32 cellular contexts compared by ENCODE assay signal in the genomic region with DNA sequence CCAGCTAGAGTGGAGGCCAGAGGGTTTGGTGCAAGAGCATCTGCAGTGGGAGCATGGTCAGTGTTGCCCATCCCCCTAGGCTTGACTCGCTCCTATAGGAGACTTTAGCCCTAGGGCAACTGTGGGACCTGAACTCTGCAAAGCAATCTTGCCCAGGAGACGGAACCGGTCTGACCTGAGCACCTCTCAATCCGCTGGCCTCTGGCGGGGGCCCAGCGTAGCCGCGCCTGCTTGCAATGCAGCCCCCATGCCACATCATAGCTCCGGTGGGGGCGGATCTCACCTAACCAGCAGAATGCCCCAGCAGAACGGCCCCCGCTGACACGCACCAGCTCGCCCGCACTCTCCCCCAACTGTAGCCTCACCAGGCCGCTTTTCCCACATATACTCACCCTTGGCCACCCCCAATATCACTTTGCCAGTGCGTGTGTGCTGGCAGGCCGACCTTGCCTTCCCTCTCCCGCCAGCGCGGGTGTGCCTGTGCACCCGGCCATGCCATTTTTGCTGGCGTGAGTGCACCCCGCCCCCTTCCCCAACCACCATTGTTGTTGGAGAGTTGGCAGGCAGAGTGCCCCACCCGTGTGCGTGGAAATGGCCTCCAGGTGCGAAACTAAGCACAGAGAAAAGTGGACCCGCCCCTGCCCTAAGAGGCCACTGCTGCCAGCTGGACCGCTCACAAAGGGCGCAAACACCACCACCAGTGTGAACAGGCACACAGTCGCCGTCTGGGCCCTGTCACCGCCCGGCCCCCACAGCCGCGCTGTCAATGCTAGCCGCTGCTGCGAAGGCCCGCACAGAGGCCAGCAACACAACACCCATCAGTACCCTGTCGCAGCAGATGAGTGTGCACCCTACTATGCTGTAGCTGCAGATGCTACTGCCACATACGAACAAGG. TPM values are rescaled to one million over a fixed set of nuclear protein-coding genes. Genes with fewer than 3 reads are reported as not detected.
DNase-seq lines count a peak whose midpoint lies in the region; ATAC-seq and TF ChIP-seq lines count a peak whose summit lies in the region.
"Had no signal": no experiment of that assay in that cellular context is flagged by ENCODE, and none has a peak within 500 bp of the region (broad histone marks: within the 10 kb centered on the region; RNA-seq: fewer than 3 reads in every experiment).

No MANE protein-coding gene starts in this region.

- peak overlapping the region; percentile 81 for H3K27ac Mint-ChIP-seq in activated naive CD4-positive, alpha-beta T cell treated with anti-CD3 and anti-CD28 coated beads, Interleukin-2, amount 50 U/mL, for 24 hours
- no peak overlapping the region for H3K27ac Mint-ChIP-seq in activated naive CD4-positive, alpha-beta T cell treated with anti-CD3 and anti-CD28 coated beads, Interleukin-2, amount 10 ng/mL, durations not matched to agents 7 days and 5 days
- no peak overlapping the region for H3K27ac Mint-ChIP-seq in naive thymus-derived CD4-positive, alpha-beta T cell
- H3K27ac Mint-ChIP-seq: activated CD8-positive, alpha-beta memory T cell treated with anti-CD3 and anti-CD28 coated beads, Interleukin-2, amount 10 ng/mL, durations not matched to agents 7 days and 5 days; immature natural killer cell had no signal

- TF ChIP-seq CTCF in esophagus squamous epithelium (IDR thresholded peaks at IDR 0.05), result no peak
- no peak for TF ChIP-seq CTCF in lower lobe of right lung (IDR thresholded peaks at IDR 0.05)
- no peak for TF ChIP-seq CTCF in thoracic aorta (IDR thresholded peaks at IDR 0.05)

- no peaks in the 10 kb centered on the region for H3K27me3 ChIP-seq in esophagus squamous epithelium
- no peaks in the 10 kb centered on the region for H3K27me3 ChIP-seq in lower lobe of right lung (ENCODE audit: low read depth)
- no peaks in the 10 kb centered on the region for H3K27me3 ChIP-seq in thoracic aorta (replicated peaks; ENCODE audit: insufficient read depth)
- H3K27me3 ChIP-seq in naive thymus-derived CD4-positive, alpha-beta T cell (ENCODE audit: control insufficient read depth in 2 of 2, insufficient read depth in 2 of 2, low read length in 2 of 2), result no peaks in the 10 kb centered on the region
- H3K27me3 ChIP-seq: body of pancreas, uterus had no signal

- no peak overlapping the region for H3K27ac ChIP-seq in esophagus squamous epithelium
- H3K27ac ChIP-seq in lower lobe of right lung, result no peak overlapping the region
- no peak overlapping the region for H3K27ac ChIP-seq in thoracic aorta
- no peak overlapping the region for H3K27ac ChIP-seq in naive thymus-derived CD4-positive, alpha-beta T cell (ENCODE audit: low read depth, low read length)
- H3K27ac ChIP-seq: body of pancreas, gastrocnemius medialis, RWPE1, uterus had no signal

- H3K4me1 ChIP-seq in esophagus squamous epithelium (peaks cover 0 to 13% (median 0%) of the 10 kb centered on the region in 3 donors), lower lobe of right lung (no peaks in the 10 kb centered on the region), thoracic aorta (ENCODE audit: control insufficient read depth in 1 of 2, low read depth in 2 of 2) (no peaks in the 10 kb centered on the region)
- no peaks in the 10 kb centered on the region for H3K4me1 ChIP-seq in naive thymus-derived CD4-positive, alpha-beta T cell (ENCODE audit: control insufficient read depth in 2 of 2, insufficient read depth in 2 of 2, low read length in 2 of 2)
- H3K4me1 ChIP-seq: body of pancreas, gastrocnemius medialis, uterus had no signal

- peak; percentile 62 to 68 for ATAC-seq in lower lobe of right lung
- ATAC-seq in thoracic aorta (ENCODE audit: insufficient number of reproducible peaks, low FRiP score, low read depth), result no peak
- ATAC-seq in GM18517 (IDR thresholded peaks at IDR 0.05; ENCODE audit: unreplicated experiment), result no peak
- ATAC-seq in naive thymus-derived CD4-positive, alpha-beta T cell, result no peak
- no peak for ATAC-seq in HG03469 (IDR thresholded peaks at IDR 0.05; ENCODE audit: unreplicated experiment)
- ATAC-seq: activated CD4-positive, CD25-positive, alpha-beta regulatory T cell treated with anti-CD3 and anti-CD28 coated beads, Interleukin-2, amount 50 U/mL, for 24 hours; activated CD8-positive, alpha-beta memory T cell treated with anti-CD3 and anti-CD28 coated beads, Interleukin-2, amount 10 ng/mL, durations not matched to agents 7 days and 5 days; activated T-cell treated with anti-CD3 and anti-CD28 coated beads, Interleukin-2, amount 50 U/mL, for 4 hours; body of pancreas; gastrocnemius medialis; naive thymus-derived CD8-positive, alpha-beta T cell had no signal

- no peaks in the 10 kb centered on the region for H3K9me3 Mint-ChIP-seq in activated naive CD4-positive, alpha-beta T cell treated with anti-CD3 and anti-CD28 coated beads, Interleukin-2, amount 50 U/mL, for 24 hours
- no peaks in the 10 kb centered on the region for H3K9me3 Mint-ChIP-seq in activated naive CD4-positive, alpha-beta T cell treated with anti-CD3 and anti-CD28 coated beads, Interleukin-2, amount 10 ng/mL, durations not matched to agents 7 days and 5 days
- H3K9me3 Mint-ChIP-seq in naive thymus-derived CD4-positive, alpha-beta T cell, result peaks cover 0 to 3% (median 0%) of the 10 kb centered on the region in 11 donors
- H3K9me3 Mint-ChIP-seq: activated T-cell treated with anti-CD3 and anti-CD28 coated beads, Interleukin-2, amount 50 U/mL, for 4 hours; immature natural killer cell; naive thymus-derived CD8-positive, alpha-beta T cell had no signal

- H3K9me3 ChIP-seq in esophagus squamous epithelium (no peaks in the 10 kb centered on the region), lower lobe of right lung (no peaks in the 10 kb centered on the region), thoracic aorta (no peaks in the 10 kb centered on the region)
- H3K9me3 ChIP-seq in naive thymus-derived CD4-positive, alpha-beta T cell (ENCODE audit: control insufficient read depth in 2 of 3, low read length in 3 of 3), result no peaks in the 10 kb centered on the region
- H3K9me3 ChIP-seq: body of pancreas, gastrocnemius medialis, uterus had no signal

- intact Hi-C loops in esophagus squamous epithelium (cut with DNase I), result no loop called here
- intact Hi-C loops in lower lobe of right lung (cut with DNase I), result no loop called here
- intact Hi-C loops in naive thymus-derived CD4-positive, alpha-beta T cell (cut with micrococcal nuclease), result no loop called here

- no peak for TF ChIP-seq POLR2A in esophagus squamous epithelium (IDR thresholded peaks at IDR 0.05)

- POLR2A ChIA-PET in naive thymus-derived CD4-positive, alpha-beta T cell (lab: Charles Lee), result no interaction called here

- no peaks in the 10 kb centered on the region for H3K36me3 Mint-ChIP-seq in activated naive CD4-positive, alpha-beta T cell treated with anti-CD3 and anti-CD28 coated beads, Interleukin-2, amount 50 U/mL, for 24 hours
- peaks cover 8% of the 10 kb centered on the region for H3K36me3 Mint-ChIP-seq in activated naive CD4-positive, alpha-beta T cell treated with anti-CD3 and anti-CD28 coated beads, Interleukin-2, amount 10 ng/mL, durations not matched to agents 7 days and 5 days
- peaks cover 0 to 5% (median 0%) of the 10 kb centered on the region in 5 donors for H3K36me3 Mint-ChIP-seq in naive thymus-derived CD4-positive, alpha-beta T cell
- H3K36me3 Mint-ChIP-seq: immature natural killer cell had no signal

- DNase-seq in activated naive CD4-positive, alpha-beta T cell treated with anti-CD3 and anti-CD28 coated beads, Interleukin-2, amount 10 ng/mL, durations not matched to agents 7 days and 5 days, result no peak
- DNase-seq in esophagus squamous epithelium (lab: John Stamatoyannopoulos, UW), result no peak
- peak; percentile 49 for DNase-seq in lower lobe of right lung
- DNase-seq in thoracic aorta (ENCODE audit: low spot score), result no peak
- no peak for DNase-seq in naive thymus-derived CD4-positive, alpha-beta T cell
- DNase-seq: 8988T; activated CD4-positive, alpha-beta T cell treated with anti-CD3 and anti-CD28 coated beads, Interleukin-2, amount 50 U/mL, for 4 hours; activated CD8-positive, alpha-beta memory T cell treated with anti-CD3 and anti-CD28 coated beads, Interleukin-2, amount 10 ng/mL, durations not matched to agents 7 days and 5 days; activated naive CD4-positive, alpha-beta T cell; activated T-cell treated with anti-CD3 and anti-CD28 coated beads, Interleukin-2, amount 50 U/mL, for 4 hours; cerebellar nuclear complex; COR-L47; gastrocnemius medialis; GDM1; GOT3; immature natural killer cell; naive thymus-derived CD8-positive, alpha-beta T cell; NCI-H2029 treated with DMSO at 0.1 percent for 48 hours; NCI-H524 treated with DMSO at 0.1 percent for 48 hours; OCI-M1; small intestine; stimulated activated naive CD4-positive, alpha-beta T cell treated with Interleukin-2 at 50 U/mL for 16 hours; uterus had no signal

- peaks cover 17% of the 10 kb centered on the region for H3K4me1 Mint-ChIP-seq in activated naive CD4-positive, alpha-beta T cell treated with anti-CD3 and anti-CD28 coated beads, Interleukin-2, amount 50 U/mL, for 24 hours
- H3K4me1 Mint-ChIP-seq in activated naive CD4-positive, alpha-beta T cell treated with anti-CD3 and anti-CD28 coated beads, Interleukin-2, amount 10 ng/mL, durations not matched to agents 7 days and 5 days, result peaks cover 3% of the 10 kb centered on the region
- peaks cover 0 to 13% (median 5%) of the 10 kb centered on the region in 7 donors for H3K4me1 Mint-ChIP-seq in naive thymus-derived CD4-positive, alpha-beta T cell
- H3K4me1 Mint-ChIP-seq: activated CD8-positive, alpha-beta memory T cell treated with anti-CD3 and anti-CD28 coated beads, Interleukin-2, amount 10 ng/mL, durations not matched to agents 7 days and 5 days had no signal

- H3K36me3 ChIP-seq in esophagus squamous epithelium, result no peaks in the 10 kb centered on the region
- no peaks in the 10 kb centered on the region for H3K36me3 ChIP-seq in lower lobe of right lung
- no peaks in the 10 kb centered on the region for H3K36me3 ChIP-seq in thoracic aorta
- H3K36me3 ChIP-seq in naive thymus-derived CD4-positive, alpha-beta T cell (ENCODE audit: control insufficient read depth in 2 of 3, insufficient read depth in 3 of 3, low read length in 3 of 3), result no peaks in the 10 kb centered on the region
- H3K36me3 ChIP-seq: gastrocnemius medialis, uterus had no signal

- H3K4me3 ChIP-seq in esophagus squamous epithelium (peak overlapping the region in 3 of 4 donors; percentile 4 to 44 (median 22)), lower lobe of right lung (peak overlapping the region; percentile 28), thoracic aorta (peak overlapping the region; percentile 20)
- no peak overlapping the region for H3K4me3 ChIP-seq in naive thymus-derived CD4-positive, alpha-beta T cell (ENCODE audit: low read length)
- H3K4me3 ChIP-seq: body of pancreas, gastrocnemius medialis, uterus had no signal

- H3K27me3 Mint-ChIP-seq in activated naive CD4-positive, alpha-beta T cell treated with anti-CD3 and anti-CD28 coated beads, Interleukin-2, amount 50 U/mL, for 24 hours, result peaks cover 4% of the 10 kb centered on the region
- H3K27me3 Mint-ChIP-seq in activated naive CD4-positive, alpha-beta T cell treated with anti-CD3 and anti-CD28 coated beads, Interleukin-2, amount 10 ng/mL, durations not matched to agents 7 days and 5 days, result peaks cover 44% of the 10 kb centered on the region
- peaks cover 4 to 43% (median 7%) of the 10 kb centered on the region in 5 donors for H3K27me3 Mint-ChIP-seq in naive thymus-derived CD4-positive, alpha-beta T cell

- no peak overlapping the region for H3K4me3 Mint-ChIP-seq in activated naive CD4-positive, alpha-beta T cell treated with anti-CD3 and anti-CD28 coated beads, Interleukin-2, amount 50 U/mL, for 24 hours
- no peak overlapping the region for H3K4me3 Mint-ChIP-seq in activated naive CD4-positive, alpha-beta T cell treated with anti-CD3 and anti-CD28 coated beads, Interleukin-2, amount 10 ng/mL, durations not matched to agents 7 days and 5 days
- H3K4me3 Mint-ChIP-seq in naive thymus-derived CD4-positive, alpha-beta T cell, result no peak overlapping the region
- H3K4me3 Mint-ChIP-seq: activated CD8-positive, alpha-beta memory T cell treated with anti-CD3 and anti-CD28 coated beads, Interleukin-2, amount 10 ng/mL, durations not matched to agents 7 days and 5 days; activated T-cell treated with anti-CD3 and anti-CD28 coated beads, Interleukin-2, amount 50 U/mL, for 4 hours; immature natural killer cell; naive thymus-derived CD8-positive, alpha-beta T cell had no signal

- CTCF ChIA-PET in activated naive CD4-positive, alpha-beta T cell treated with anti-CD3 and anti-CD28 coated beads, Interleukin-2, amount 10 ng/mL, durations not matched to agents 7 days and 5 days (lab: Charles Lee), result no interaction called here
- CTCF ChIA-PET in naive thymus-derived CD4-positive, alpha-beta T cell (lab: Charles Lee), result no interaction called here

- 40 to 67% methylated on average over 7 to 11 of the region's 41 CpGs for WGBS in esophagus squamous epithelium, 2 donors

RNA-seq across cellular contexts. Expression of a gene that starts 5.9 kb away (rescaled TPM):
- total RNA-seq in esophagus squamous epithelium, result 10 to 100 TPM in 3 of 4 donors, 1 to 10 TPM in 1; 7.6 to 34.2 (median 26.6) TPM
- 37.3 TPM for total RNA-seq in lower lobe of right lung
- total RNA-seq in thoracic aorta, result 10 to 100 TPM; 28.3 to 29.4 TPM
- total RNA-seq in naive thymus-derived CD4-positive, alpha-beta T cell, result 10 to 100 TPM in 4 of 5 experiments, 1 to 10 TPM in 1; 8.8 to 51.2 (median 41.1) TPM
- polyA plus RNA-seq in naive thymus-derived CD4-positive, alpha-beta T cell, result 100 to 1,000 TPM in 1 of 2 donors, 10 to 100 TPM in 1; 94.7 to 120 TPM

RNA-seq across cellular contexts. Expression of a gene that starts 34.2 kb away (rescaled TPM):
- total RNA-seq in esophagus squamous epithelium (10 to 100 TPM; 18.7 to 58.4 (median 27.2) TPM), lower lobe of right lung (41.5 TPM), thoracic aorta (10 to 100 TPM; 58.4 to 59.4 TPM)
- 10 to 100 TPM; 12.2 to 35.0 (median 33.2) TPM for total RNA-seq in naive thymus-derived CD4-positive, alpha-beta T cell
- 10 to 100 TPM; 71.4 to 82.3 TPM for polyA plus RNA-seq in naive thymus-derived CD4-positive, alpha-beta T cell

RNA-seq across cellular contexts. Expression of a gene that starts 55.8 kb away (rescaled TPM):
- total RNA-seq in esophagus squamous epithelium (under 1 TPM in 1 of 4 donors, not detected in 3; 0.38 TPM), lower lobe of right lung (not detected), thoracic aorta (1 to 10 TPM in 1 of 2 donors, not detected in 1; 1.2 TPM)
- total RNA-seq in naive thymus-derived CD4-positive, alpha-beta T cell, result not detected
- not detected for polyA plus RNA-seq in naive thymus-derived CD4-positive, alpha-beta T cell
- total RNA-seq: activated CD8-positive, alpha-beta memory T cell treated with anti-CD3 and anti-CD28 coated beads, Interleukin-2, amount 10 ng/mL, durations not matched to agents 7 days and 5 days; activated T-cell treated with anti-CD3 and anti-CD28 coated beads, Interleukin-2, amount 50 U/mL, for 4 hours; body of pancreas; gastrocnemius medialis; naive thymus-derived CD8-positive, alpha-beta T cell; pulmonary artery endothelial cell; T-helper 1 cell treated with Interleukin-12 subunit alpha and Interleukin-12 subunit beta and Interleukin-4 antibody, amounts not matched to agents 30 ng/mL and 1 ng/mL, for 36 hours had no signal
- polyA plus RNA-seq: immature natural killer cell; liver; naive thymus-derived CD8-positive, alpha-beta T cell had no signal

Comparison
In these comparisons a context has a peak if more than half of its experiments do, and no peak if none do; other contexts are left out.
1. ATAC-seq: peak in lower lobe of right lung (2 of 2); none in thoracic aorta (single experiment), GM18517 (single experiment), naive thymus-derived CD4-positive, alpha-beta T cell (single experiment) and HG03469 (single experiment).